ENCODE assay signal across 8 cellular contexts in the genomic region with DNA sequence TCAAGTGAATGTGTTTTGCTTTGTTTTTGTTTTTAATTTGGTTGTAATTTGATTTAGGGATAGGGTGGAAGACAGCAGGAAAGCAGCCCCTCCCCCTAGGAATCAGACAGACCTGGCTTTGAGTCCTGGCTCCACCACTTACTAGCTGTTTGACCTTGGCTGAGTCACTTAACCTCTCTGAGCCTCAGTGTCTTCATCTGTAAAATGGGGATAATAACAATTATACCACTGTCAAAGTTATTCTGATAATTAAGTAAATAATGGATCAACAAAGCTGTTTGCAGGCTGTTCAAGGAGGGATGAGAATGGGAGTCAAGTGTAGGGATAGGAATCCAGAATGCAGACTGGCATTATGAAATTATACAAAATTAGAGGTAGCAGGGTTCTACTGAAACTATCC. TPM values are rescaled to one million over a fixed set of nuclear protein-coding genes. Genes with fewer than 3 reads are reported as not detected.
DNase-seq lines count a peak whose midpoint lies in the region; ATAC-seq, FAIRE-seq and TF ChIP-seq lines count a peak whose summit lies in the region.
"Had no signal": no experiment of that assay in that cellular context is flagged by ENCODE, and none has a peak within 500 bp of the region (broad histone marks: within the 10 kb centered on the region; RNA-seq: fewer than 3 reads in every experiment).

No MANE protein-coding gene starts in this region.

- H3K4me3 Mint-ChIP-seq in activated naive CD8-positive, alpha-beta T cell treated with anti-CD3 and anti-CD28 coated beads for 36 hours = peak overlapping the region; percentile 94

- TF ChIP-seq CTCF in kidney (IDR thresholded peaks at IDR 0.05; ENCODE audit: borderline replicate concordance, extremely low read depth, insufficient read depth) = no peak

- H3K36me3 Mint-ChIP-seq in activated naive CD8-positive, alpha-beta T cell treated with anti-CD3 and anti-CD28 coated beads for 36 hours = peaks cover 8% of the 10 kb centered on the region

- FAIRE-seq in kidney (lab: Jason Lieb, UNC) = no peak

- peaks cover 14% of the 10 kb centered on the region for H3K36me3 ChIP-seq in HUES64 (ENCODE audit: insufficient read depth, low read length)
- no peaks in the 10 kb centered on the region for H3K36me3 ChIP-seq in kidney (ENCODE audit: control insufficient read depth in 1 of 2, insufficient read depth in 2 of 2, low read length in 2 of 2)
- peaks cover 0 to 17% (median 8%) of the 10 kb centered on the region in 5 donors for H3K36me3 ChIP-seq in subcutaneous abdominal adipose tissue (ENCODE audit: control insufficient read depth in 5 of 5, insufficient read depth in 5 of 5, low read length in 5 of 5)

- no peak for ATAC-seq in HG03135 (IDR thresholded peaks at IDR 0.05; ENCODE audit: unreplicated experiment)
- ATAC-seq in GM18858 (IDR thresholded peaks at IDR 0.05; ENCODE audit: unreplicated experiment) = no peak

- H3K9me3 ChIP-seq in HUES64 (ENCODE audit: insufficient read depth, low read depth, low read length) (no peaks in the 10 kb centered on the region), kidney (ENCODE audit: control insufficient read depth in 1 of 2, low read length in 2 of 2) (no peaks in the 10 kb centered on the region), subcutaneous abdominal adipose tissue (ENCODE audit: control insufficient read depth in 5 of 5, low read length in 5 of 5) (no peaks in the 10 kb centered on the region)

- H3K27ac Mint-ChIP-seq in activated naive CD8-positive, alpha-beta T cell treated with anti-CD3 and anti-CD28 coated beads for 36 hours = peak overlapping the region; percentile 99

- H3K4me1 Mint-ChIP-seq in activated naive CD8-positive, alpha-beta T cell treated with anti-CD3 and anti-CD28 coated beads for 36 hours = peaks cover 18% of the 10 kb centered on the region

- intact Hi-C loops in kidney (cut with DNase I) = no loop called here

- peak overlapping the region; percentile 86 for H3K4me3 ChIP-seq in HUES64 (ENCODE audit: low read length)
- H3K4me3 ChIP-seq in kidney (ENCODE audit: low read length in 2 of 2) = peak overlapping the region; percentile 77 to 80
- peak overlapping the region in 4 of 5 donors; percentile 74 to 93 (median 88) for H3K4me3 ChIP-seq in subcutaneous abdominal adipose tissue (ENCODE audit: low read depth in 1 of 5, low read length in 5 of 5)

- peaks cover 22% of the 10 kb centered on the region; the same call in 1 of the 2 replicates for H3K27me3 ChIP-seq in HUES64 (ENCODE audit: insufficient read depth, low read length)
- no peaks in the 10 kb centered on the region for H3K27me3 ChIP-seq in subcutaneous abdominal adipose tissue (ENCODE audit: control insufficient read depth in 5 of 5, insufficient read depth in 4 of 5, low read length in 5 of 5)

- no peaks in the 10 kb centered on the region for H3K9me3 Mint-ChIP-seq in activated naive CD8-positive, alpha-beta T cell treated with anti-CD3 and anti-CD28 coated beads for 36 hours

- H3K9ac ChIP-seq in HUES64 (ENCODE audit: low read depth, low read length) = peak overlapping the region; percentile 98
- peak overlapping the region; percentile 93 for H3K9ac ChIP-seq in kidney (ENCODE audit: low read length in 2 of 2)
- peak overlapping the region; percentile 89 to 96 (median 95) for H3K9ac ChIP-seq in subcutaneous abdominal adipose tissue (ENCODE audit: low read length in 5 of 5)

- no peaks in the 10 kb centered on the region for H3K27me3 Mint-ChIP-seq in activated naive CD8-positive, alpha-beta T cell treated with anti-CD3 and anti-CD28 coated beads for 36 hours

- H3K27ac ChIP-seq in HUES64 (ENCODE audit: low read depth, low read length) (peak overlapping the region; percentile 98; the same call in 1 of the 2 replicates), kidney (ENCODE audit: low read depth in 2 of 2, low read length in 2 of 2) (peak overlapping the region; percentile 94 to 99), subcutaneous abdominal adipose tissue (ENCODE audit: low read depth, low read length) (peak overlapping the region; percentile 96)

- H3K4me1 ChIP-seq in HUES64 (ENCODE audit: insufficient read depth, low read length) (peaks cover 8% of the 10 kb centered on the region; the same call in 1 of the 2 replicates), kidney (ENCODE audit: control insufficient read depth in 1 of 2, insufficient read depth in 1 of 2, low read depth in 1 of 2, low read length in 2 of 2) (peaks cover 5 to 11% of the 10 kb centered on the region in 2 donors), subcutaneous abdominal adipose tissue (ENCODE audit: control insufficient read depth in 5 of 5, insufficient read depth in 5 of 5, low read length in 5 of 5) (peaks cover 5 to 18% (median 14%) of the 10 kb centered on the region in 5 donors)

- no peak for DNase-seq in activated naive CD8-positive, alpha-beta T cell treated with anti-CD3 and anti-CD28 coated beads for 36 hours
- DNase-seq in kidney = no peak
- DNase-seq in middle frontal gyrus (ENCODE audit: extremely low spot score, low spot score) = no peak
- DNase-seq: activated CD4-positive, alpha-beta T cell treated with anti-CD3 and anti-CD28 coated beads for 1 hour had no signal

RNA-seq across cellular contexts. Expression of a gene that starts 1.2 kb away (rescaled TPM):
- 55.2 TPM for polyA plus RNA-seq in HUES64 (2013, experiment 1 of 2)
- polyA plus RNA-seq in HUES64 (2013, experiment 2 of 2) = 65.1 TPM
- 10 to 100 TPM; 70.4 to 71.8 TPM for total RNA-seq in activated naive CD8-positive, alpha-beta T cell treated with anti-CD3 and anti-CD28 coated beads for 36 hours
- 30.0 TPM for total RNA-seq in kidney
- polyA plus RNA-seq in kidney (ENCODE audit: insufficient read depth, low read depth, low replicate concordance) = 79.8 TPM

RNA-seq across cellular contexts. Expression of a gene that starts 5.6 kb away (rescaled TPM):
- not detected for polyA plus RNA-seq in HUES64 (2013, experiment 1 of 2)
- not detected for polyA plus RNA-seq in HUES64 (2013, experiment 2 of 2)
- not detected for total RNA-seq in activated naive CD8-positive, alpha-beta T cell treated with anti-CD3 and anti-CD28 coated beads for 36 hours
- total RNA-seq in kidney = not detected
- polyA plus RNA-seq in kidney (ENCODE audit: insufficient read depth, low read depth, low replicate concordance) = not detected

RNA-seq across cellular contexts. Expression of a gene that starts 8.2 kb away (rescaled TPM):
- 118 TPM for polyA plus RNA-seq in HUES64 (2013, experiment 1 of 2)
- polyA plus RNA-seq in HUES64 (2013, experiment 2 of 2) = 114 TPM
- total RNA-seq in activated naive CD8-positive, alpha-beta T cell treated with anti-CD3 and anti-CD28 coated beads for 36 hours = 10 to 100 TPM; 65.5 to 66.2 TPM
- 111 TPM for total RNA-seq in kidney
- 189 TPM for polyA plus RNA-seq in kidney (ENCODE audit: insufficient read depth, low read depth, low replicate concordance)

RNA-seq across cellular contexts. Expression of a gene that starts 24.2 kb away (rescaled TPM):
- polyA plus RNA-seq in HUES64 (2013, experiment 1 of 2) = not detected
- not detected for polyA plus RNA-seq in HUES64 (2013, experiment 2 of 2)
- not detected for total RNA-seq in activated naive CD8-positive, alpha-beta T cell treated with anti-CD3 and anti-CD28 coated beads for 36 hours
- 17.5 TPM for total RNA-seq in kidney
- polyA plus RNA-seq in kidney (ENCODE audit: insufficient read depth, low read depth, low replicate concordance) = 65.0 TPM

RNA-seq across cellular contexts. Expression of a gene that starts 30.6 kb away (rescaled TPM):
- 5.0 TPM for polyA plus RNA-seq in HUES64 (2013, experiment 1 of 2)
- 6.4 TPM for polyA plus RNA-seq in HUES64 (2013, experiment 2 of 2)
- 10 to 100 TPM in 1 of 2 experiments, 1 to 10 TPM in 1; 7.0 to 10.0 TPM for total RNA-seq in activated naive CD8-positive, alpha-beta T cell treated with anti-CD3 and anti-CD28 coated beads for 36 hours
- 23.3 TPM for total RNA-seq in kidney
- 28.9 TPM for polyA plus RNA-seq in kidney (ENCODE audit: insufficient read depth, low read depth, low replicate concordance)
